Comparison of ENCODE assay signal across 18 cellular contexts in the genomic region with DNA sequence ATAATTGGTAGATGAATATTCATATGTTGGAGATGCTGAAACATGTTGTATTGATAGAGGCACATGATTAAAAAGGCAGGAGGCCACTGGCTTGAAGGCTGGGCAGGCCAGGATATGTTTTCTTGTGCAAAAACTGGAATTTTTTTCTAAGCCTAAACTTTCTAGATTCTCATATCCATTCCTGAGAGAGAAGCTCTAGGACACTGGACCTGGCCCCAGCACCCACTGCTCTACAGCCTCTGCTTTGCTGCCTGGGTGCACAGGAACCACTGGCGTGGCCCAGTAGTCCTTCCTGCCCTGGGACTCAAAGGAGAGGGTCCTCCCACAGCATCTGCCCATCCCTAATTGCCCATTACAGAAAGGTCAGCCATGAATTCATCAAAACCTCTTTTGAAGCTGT. TPM values are rescaled to one million over a fixed set of nuclear protein-coding genes. Genes with fewer than 3 reads are reported as not detected.
DNase-seq lines count a peak whose midpoint lies in the region; ATAC-seq, FAIRE-seq and TF ChIP-seq lines count a peak whose summit lies in the region.
"Had no signal": no experiment of that assay in that cellular context is flagged by ENCODE, and none has a peak within 500 bp of the region (broad histone marks: within the 10 kb centered on the region; RNA-seq: fewer than 3 reads in every experiment).

No MANE protein-coding gene starts in this region.

- in situ Hi-C loops in GM23248 (cut with MboI) = no loop called here

- no peaks in the 10 kb centered on the region for H3K79me2 ChIP-seq in GM23248 (ENCODE audit: insufficient read depth)

- FAIRE-seq in H54 (lab: Jason Lieb, UNC) = no peak
- FAIRE-seq: GM12892, H1 had no signal

- H3K36me3 ChIP-seq in GM23248 (ENCODE audit: low read depth) (no peaks in the 10 kb centered on the region), SK-N-MC (ENCODE audit: insufficient read depth, low read length) (no peaks in the 10 kb centered on the region), neuronal stem cell (replicated peaks in 1 of 2; ENCODE audit: control insufficient read depth in 2 of 2, insufficient read depth in 2 of 2, low read length in 2 of 2) (no peaks in the 10 kb centered on the region), tibial nerve (no peaks in the 10 kb centered on the region)

- H3K27ac ChIP-seq in GM23248 (peak overlapping the region; percentile 28; the same call in 1 of the 2 replicates), SK-N-MC (peak overlapping the region; percentile 74), neuronal stem cell (replicated peaks; ENCODE audit: low read length) (peak overlapping the region; percentile 58), tibial nerve (peak overlapping the region in 1 of 4 donors; percentile 68)

- H3K14ac ChIP-seq in neuronal stem cell (ENCODE audit: low read length) = no peak overlapping the region

- H3K9ac ChIP-seq in GM23248 = no peak overlapping the region
- no peak overlapping the region for H3K9ac ChIP-seq in SK-N-MC (ENCODE audit: insufficient read length)
- no peak overlapping the region for H3K9ac ChIP-seq in neuronal stem cell (ENCODE audit: low read depth, low read length, poor library complexity)

- H4K91ac ChIP-seq in neuronal stem cell (ENCODE audit: low read depth, low read length, poor library complexity) = no peak overlapping the region

- no peak overlapping the region for H3K23ac ChIP-seq in neuronal stem cell (ENCODE audit: low read depth, low read length, poor library complexity)

- no peak overlapping the region for H2BK15ac ChIP-seq in neuronal stem cell (ENCODE audit: low read length)

- H2AK5ac ChIP-seq in neuronal stem cell (ENCODE audit: low read depth, low read length) = no peak overlapping the region

- H3K4me1 ChIP-seq in GM23248 (ENCODE audit: insufficient read depth) = peaks cover 18% of the 10 kb centered on the region
- peaks cover 7 to 17% of the 10 kb centered on the region in 2 donors for H3K4me1 ChIP-seq in neuronal stem cell (ENCODE audit: control insufficient read depth in 2 of 2, insufficient read depth in 1 of 2, low read depth in 1 of 2, low read length in 2 of 2)
- peaks cover 0 to 6% (median 0%) of the 10 kb centered on the region in 4 donors for H3K4me1 ChIP-seq in tibial nerve

- no peaks in the 10 kb centered on the region for H3K79me1 ChIP-seq in neuronal stem cell (ENCODE audit: low read depth, low read length)

- no peak overlapping the region for H2BK120ac ChIP-seq in neuronal stem cell (ENCODE audit: low read depth, low read length)

- no peak overlapping the region for H2BK5ac ChIP-seq in neuronal stem cell (ENCODE audit: low read length)

- H3K4me3 ChIP-seq in GM23248 (no peak overlapping the region), SK-N-MC (peak overlapping the region; percentile 18; the same call in 1 of the 2 replicates), neuronal stem cell (ENCODE audit: low read length in 2 of 2) (no peak overlapping the region), tibial nerve (no peak overlapping the region)

- no peak for ATAC-seq in HG03175 (IDR thresholded peaks at IDR 0.05; ENCODE audit: unreplicated experiment)

- no peak overlapping the region for H3K4ac ChIP-seq in neuronal stem cell (ENCODE audit: low read length)

- 50 to 76% methylated on average over 1 of the region's 1 CpG for WGBS in GM23248 (ENCODE audit: low coverage in 1 of 2, low lambda C conversion rate in 2 of 2, missing lambda C conversion rate in 2 of 2), 2 experiments
- no CpG with 5 or more reads among the region's 1 CpG for WGBS in neuronal stem cell (ENCODE audit: extremely low coverage in 2 of 2, insufficient read length in 2 of 2, insufficient replicate concordance in 1 of 2), 2 donors
- 29 to 41% methylated on average over 1 of the region's 1 CpG for WGBS in tibial nerve, 2 donors

- POLR2A ChIA-PET in GM10248 (lab: Yijun Ruan, JAX) = no interaction called here

- H3K4me2 ChIP-seq in GM23248 (ENCODE audit: unreplicated experiment) (no peak overlapping the region), neuronal stem cell (ENCODE audit: insufficient read depth, low read length, poor library complexity, severe bottlenecking) (no peak overlapping the region)

- H4K20me1 ChIP-seq in GM23248 (ENCODE audit: insufficient read depth) = no peaks in the 10 kb centered on the region

- TF ChIP-seq POLR2A in tibial nerve (IDR thresholded peaks at IDR 0.05) (no peak), H54 (IDR thresholded peaks at IDR 0.05; ENCODE audit: low read depth, low read length) (no peak)

- no peaks in the 10 kb centered on the region for H3K9me2 ChIP-seq in GM23248 (ENCODE audit: insufficient read depth)

- no peak for TF ChIP-seq EP300 in tibial nerve (IDR thresholded peaks at IDR 0.05)

- DNase-seq in GM23248 (no peak), SK-N-MC (ENCODE audit: low read depth, low spot score) (no peak), foreskin melanocyte (peak; percentile 12), neuronal stem cell (ENCODE audit: low spot score) (no peak), tibial nerve (ENCODE audit: low spot score in 2 of 2) (no peak), GM10248 (ENCODE audit: extremely low spot score) (no peak), H54 (ENCODE audit: insufficient read length, low spot score) (no peak)
- DNase-seq: AML-193, Calu3, Karpas-422, MM.1S, NCI-H1105, NCI-H187 treated with DMSO at 0.1 percent for 48 hours, NCI-H510A treated with DMSO at 0.1 percent for 48 hours, SIG-M5 had no signal

- CTCF ChIA-PET in GM10248 (lab: Yijun Ruan, JAX) = no interaction called here

- H4K8ac ChIP-seq in neuronal stem cell (ENCODE audit: low read depth, low read length) = no peak overlapping the region

- H3K18ac ChIP-seq in neuronal stem cell (ENCODE audit: low read length) = no peak overlapping the region

- no peak overlapping the region for H2BK12ac ChIP-seq in neuronal stem cell (ENCODE audit: low read length)

- no peaks in the 10 kb centered on the region for H3F3A ChIP-seq in GM23248 (ENCODE audit: insufficient read depth)

- H3K9me3 ChIP-seq in GM23248 (ENCODE audit: low read depth) (no peaks in the 10 kb centered on the region), SK-N-MC (ENCODE audit: low read depth, low read length) (no peaks in the 10 kb centered on the region), neuronal stem cell (replicated peaks in 1 of 2; ENCODE audit: control insufficient read depth in 2 of 2, insufficient read depth in 1 of 2, low read depth in 1 of 2, low read length in 2 of 2) (peaks cover 0 to 4% of the 10 kb centered on the region in 2 donors), tibial nerve (peaks cover 0 to 6% (median 0%) of the 10 kb centered on the region in 4 donors)

- no peaks in the 10 kb centered on the region for H3K27me3 ChIP-seq in GM23248 (replicated peaks; ENCODE audit: insufficient read depth)
- H3K27me3 ChIP-seq in neuronal stem cell (ENCODE audit: control insufficient read depth in 3 of 3, insufficient read depth in 3 of 3, low read depth in 1 of 3, low read length in 3 of 3) = no peaks in the 10 kb centered on the region
- no peaks in the 10 kb centered on the region for H3K27me3 ChIP-seq in tibial nerve

- TF ChIP-seq CTCF in tibial nerve (IDR thresholded peaks at IDR 0.05) (no peak), GM10248 (IDR thresholded peaks at IDR 0.05; ENCODE audit: control extremely low read depth, extremely low read depth, low read depth, missing control alignments) (no peak)

- H2AFZ ChIP-seq in GM23248 (peak overlapping the region; percentile 73; the same call in 1 of the 2 replicates), neuronal stem cell (ENCODE audit: low read length) (peak overlapping the region; percentile 92)

RNA-seq across cellular contexts. Expression of gene APEH, which starts 58.1 kb away (rescaled TPM):
- total RNA-seq in GM23248 (2014; rRNA removed; shearing (Covaris generic)) = 108 and 126 TPM in 2 replicates
- 83.3 and 89.1 TPM in 2 replicates for polyA plus RNA-seq in GM23248 (2016; fragmentation: Nextera tagmentation; extraction: Ambion mirVana)
- 50.1 TPM for polyA plus RNA-seq in neuronal stem cell (2013, experiment 1 of 2)
- polyA plus RNA-seq in neuronal stem cell (2013, experiment 2 of 2) = 46.8 TPM
- total RNA-seq in tibial nerve = 10 to 100 TPM; 64.0 to 77.7 (median 65.8) TPM
